In genomic region chr7:76357379-76358052, GRCh38 we compare ENCODE assay signal across 8 cellular contexts. TPM values are rescaled to one million over a fixed set of nuclear protein-coding genes. Genes with fewer than 3 reads are reported as not detected.
A peak's percentile ranks its signal among the peaks of the same experiment; 100 is the strongest.
DNase-seq lines count a peak whose midpoint lies in the region; TF ChIP-seq lines count a peak whose summit lies in the region.

No MANE protein-coding gene starts in this region.

- DNase-seq in GM12865 (ENCODE audit: low read depth) = no peak
- no peak for DNase-seq in NT2/D1 (ENCODE audit: low read depth, low spot score)
- no peak for DNase-seq in endothelial cell (ENCODE audit: low spot score)
- DNase-seq in osteocyte (ENCODE audit: extremely low spot score, unreplicated experiment) = no peak
- DNase-seq in stimulated activated naive CD4-positive, alpha-beta T cell treated with Interleukin-2 at 50 U/mL for 16 hours (lab: John Stamatoyannopoulos, UW) = no peak
- no peak for DNase-seq in stimulated activated CD4-positive, alpha-beta T cell treated with anti-CD3 and anti-CD28 coated beads, Interleukin-2, amount 100 ng/mL, for 48 hours
- no peak for DNase-seq in HuH-7 (ENCODE audit: low spot score)
- DNase-seq in DMS153 treated with DMSO at 0.1 percent for 48 hours (lab: John Stamatoyannopoulos, UW; ENCODE audit: unreplicated experiment) = no peak

- H3K9ac ChIP-seq in NT2/D1 (ENCODE audit: insufficient read length, low read depth) = peak overlapping the region; percentile 99

- peaks cover 44% of the 10 kb centered on the region for H3K36me3 ChIP-seq in NT2/D1 (ENCODE audit: insufficient read depth, insufficient read length, low read length)

- no peak for TF ChIP-seq CTCF in GM12865 (IDR thresholded peaks at IDR 0.05; ENCODE audit: insufficient read depth, low read depth, low read length, missing control alignments)
- TF ChIP-seq CTCF in endothelial cell (IDR thresholded peaks at IDR 0.05; ENCODE audit: unreplicated experiment) = no peak
- TF ChIP-seq CTCF in osteocyte (IDR thresholded peaks at IDR 0.05) = no peak

- H3K4me1 ChIP-seq in NT2/D1 (ENCODE audit: insufficient read depth, insufficient read length) = no peaks in the 10 kb centered on the region

- H3K4me1 Mint-ChIP-seq in endothelial cell (ENCODE audit: unreplicated experiment) = peaks cover 29% of the 10 kb centered on the region
- H3K4me1 Mint-ChIP-seq in osteocyte (ENCODE audit: unreplicated experiment) = peaks cover 49% of the 10 kb centered on the region

- peak overlapping the region; percentile 77 for H3K4me3 ChIP-seq in GM12865 (ENCODE audit: low read depth, low read length)
- peak overlapping the region; percentile 91 for H3K4me3 ChIP-seq in NT2/D1 (ENCODE audit: insufficient read length, low read depth)

- H3K27me3 Mint-ChIP-seq in endothelial cell (ENCODE audit: unreplicated experiment) = peaks cover 14% of the 10 kb centered on the region
- H3K27me3 Mint-ChIP-seq in osteocyte (ENCODE audit: unreplicated experiment) = no peaks in the 10 kb centered on the region

- no peaks in the 10 kb centered on the region for H3K27me3 ChIP-seq in NT2/D1 (ENCODE audit: insufficient read depth, insufficient read length)

- no peaks in the 10 kb centered on the region for H3K9me3 Mint-ChIP-seq in endothelial cell (ENCODE audit: unreplicated experiment)
- peaks cover 4% of the 10 kb centered on the region for H3K9me3 Mint-ChIP-seq in osteocyte (ENCODE audit: unreplicated experiment)

- no peaks in the 10 kb centered on the region for H3K9me3 ChIP-seq in NT2/D1 (ENCODE audit: insufficient read depth, low read length)

- H3K4me3 Mint-ChIP-seq in endothelial cell (ENCODE audit: unreplicated experiment) (peak overlapping the region; percentile 99), osteocyte (ENCODE audit: unreplicated experiment) (peak overlapping the region; percentile 88)

- H3K27ac Mint-ChIP-seq in endothelial cell (ENCODE audit: unreplicated experiment) (peak overlapping the region; percentile 99), osteocyte (ENCODE audit: unreplicated experiment) (peak overlapping the region; percentile 90)

- H3K36me3 Mint-ChIP-seq in endothelial cell (ENCODE audit: low read depth, unreplicated experiment) (peaks cover 29% of the 10 kb centered on the region), osteocyte (ENCODE audit: unreplicated experiment) (peaks cover 25% of the 10 kb centered on the region)

RNA-seq across cellular contexts. Expression of gene YWHAG, which starts 1.3 kb away (rescaled TPM):
- total RNA-seq in endothelial cell (ENCODE audit: unreplicated experiment) = 136 TPM
- total RNA-seq in osteocyte = 151 and 154 TPM in 2 replicates

RNA-seq across cellular contexts. Expression of gene SSC4D, which starts 52.0 kb away (rescaled TPM):
- total RNA-seq in endothelial cell (ENCODE audit: unreplicated experiment) (15.6 TPM), osteocyte (0.31 and 0.89 TPM in 2 replicates)

RNA-seq across cellular contexts. Expression of gene HSPB1, which starts 55.0 kb away (rescaled TPM):
- total RNA-seq in endothelial cell (ENCODE audit: unreplicated experiment) (581 TPM), osteocyte (251 and 252 TPM in 2 replicates)
